15 cellular contexts compared by ENCODE assay signal in genomic region chr13:114121496-114122466, GRCh38. TPM values are rescaled to one million over a fixed set of nuclear protein-coding genes. Genes with fewer than 3 reads are reported as not detected.
A peak's percentile ranks its signal among the peaks of the same experiment; 100 is the strongest.
DNase-seq lines count a peak whose midpoint lies in the region; ATAC-seq and TF ChIP-seq lines count a peak whose summit lies in the region.
"Had no signal": no experiment of that assay in that cellular context is flagged by ENCODE, and none has a peak within 500 bp of the region (broad histone marks: within the 10 kb centered on the region; RNA-seq: fewer than 3 reads in every experiment).

No MANE protein-coding gene starts in this region.

- no peaks in the 10 kb centered on the region; the same call in 1 of the 2 replicates for H3K36me3 ChIP-seq in RWPE2 (ENCODE audit: low read depth)
- peaks cover 1% of the 10 kb centered on the region for H3K36me3 ChIP-seq in fibroblast of lung (ENCODE audit: control insufficient read depth, insufficient read depth, low read length)
- no peaks in the 10 kb centered on the region for H3K36me3 ChIP-seq in neural progenitor cell
- H3K36me3 ChIP-seq: ovary, thoracic aorta had no signal

- no peak for ATAC-seq in CD4-positive, alpha-beta T cell (ENCODE audit: poor library complexity)
- ATAC-seq in RWPE2 (ENCODE audit: low read depth) = no peak
- ATAC-seq in HG02840 (IDR thresholded peaks at IDR 0.05; ENCODE audit: low FRiP score, unreplicated experiment) = no peak
- ATAC-seq: body of pancreas had no signal

- H3K4me3 Mint-ChIP-seq in CD4-positive, alpha-beta T cell = peak overlapping the region; percentile 91
- H3K4me3 Mint-ChIP-seq in neural progenitor cell (no peak overlapping the region), endothelial cell (ENCODE audit: unreplicated experiment) (no peak overlapping the region)

- H3K36me3 Mint-ChIP-seq in CD4-positive, alpha-beta T cell (ENCODE audit: low read depth) = peaks cover 71% of the 10 kb centered on the region
- H3K36me3 Mint-ChIP-seq in neural progenitor cell (no peaks in the 10 kb centered on the region), endothelial cell (ENCODE audit: low read depth, unreplicated experiment) (peaks cover 8% of the 10 kb centered on the region)

- H3K27me3 ChIP-seq in CD4-positive, alpha-beta T cell (ENCODE audit: control insufficient read depth, insufficient read depth, low read length) = no peaks in the 10 kb centered on the region
- H3K27me3 ChIP-seq in RWPE2 (ENCODE audit: insufficient read depth, poor library complexity, severe bottlenecking) (no peaks in the 10 kb centered on the region), fibroblast of lung (ENCODE audit: control insufficient read depth, insufficient read depth, low read length) (no peaks in the 10 kb centered on the region), neural progenitor cell (peaks cover 8% of the 10 kb centered on the region)
- H3K27me3 ChIP-seq: body of pancreas, MG63, ovary had no signal

- no peak for DNase-seq in CD4-positive, alpha-beta T cell
- no peak for DNase-seq in RWPE2 (ENCODE audit: low spot score)
- no peak for DNase-seq in fibroblast of lung (ENCODE audit: low read depth in 2 of 2)
- DNase-seq in neural progenitor cell (ENCODE audit: low spot score) = peak; percentile 71
- DNase-seq in superior temporal gyrus (ENCODE audit: extremely low spot score) = no peak
- no peak for DNase-seq in activated effector memory CD4-positive, alpha-beta T cell treated with anti-CD3 and anti-CD28 coated beads, Interleukin-2, amount 50 U/mL, for 16 hours
- no peak for DNase-seq in endothelial cell (ENCODE audit: low spot score)
- DNase-seq: body of pancreas, MG63 had no signal

- H3K4me1 ChIP-seq in RWPE2 (ENCODE audit: insufficient read depth, poor library complexity, severe bottlenecking) (peaks cover 12% of the 10 kb centered on the region), fibroblast of lung (ENCODE audit: control insufficient read depth, extremely low read depth, insufficient read depth, low read length) (peaks cover 39% of the 10 kb centered on the region), neural progenitor cell (peaks cover 25% of the 10 kb centered on the region)

- H3K9me3 ChIP-seq in CD4-positive, alpha-beta T cell (ENCODE audit: control insufficient read depth, low read length) = no peaks in the 10 kb centered on the region
- H3K9me3 ChIP-seq in RWPE2 (ENCODE audit: severe bottlenecking) = no peaks in the 10 kb centered on the region
- H3K9me3 ChIP-seq in fibroblast of lung (ENCODE audit: control insufficient read depth, insufficient read depth, low read depth, low read length) = no peaks in the 10 kb centered on the region
- no peaks in the 10 kb centered on the region for H3K9me3 ChIP-seq in neural progenitor cell (ENCODE audit: low read depth)
- H3K9me3 ChIP-seq: body of pancreas, MG63, ovary, thoracic aorta had no signal

- CTCF ChIA-PET in CD4-positive, alpha-beta T cell (lab: Charles Lee) = no interaction called here

- no peak for TF ChIP-seq CTCF in CD4-positive, alpha-beta T cell (IDR thresholded peaks at IDR 0.05)
- no peak for TF ChIP-seq CTCF in RWPE2 (IDR thresholded peaks at IDR 0.05; ENCODE audit: poor library complexity, severe bottlenecking)
- no peak for TF ChIP-seq CTCF in fibroblast of lung (conservative IDR thresholded peaks at IDR 0.05 in 1 of 2, IDR thresholded peaks at IDR 0.05 in 1 of 2; ENCODE audit: low read depth in 1 of 2, low read length in 2 of 2)
- TF ChIP-seq CTCF in neural progenitor cell (IDR thresholded peaks at IDR 0.05) = no peak
- no peak for TF ChIP-seq CTCF in endothelial cell (IDR thresholded peaks at IDR 0.05; ENCODE audit: unreplicated experiment)

- no peak overlapping the region for H3K9ac ChIP-seq in fibroblast of lung (ENCODE audit: insufficient read depth, low read length)
- no peak overlapping the region for H3K9ac ChIP-seq in neural progenitor cell

- no peaks in the 10 kb centered on the region for H3K9me3 Mint-ChIP-seq in CD4-positive, alpha-beta T cell
- H3K9me3 Mint-ChIP-seq in neural progenitor cell = no peaks in the 10 kb centered on the region
- H3K9me3 Mint-ChIP-seq in endothelial cell (ENCODE audit: unreplicated experiment) = no peaks in the 10 kb centered on the region

- peaks cover 28% of the 10 kb centered on the region for H3F3A ChIP-seq in neural progenitor cell (ENCODE audit: low read depth)

- H3K4me2 ChIP-seq in fibroblast of lung (ENCODE audit: extremely low read depth, insufficient read depth, low read length) (peak overlapping the region; percentile 18), neural progenitor cell (peak overlapping the region; percentile 0)

- peaks cover 73% of the 10 kb centered on the region for H3K4me1 Mint-ChIP-seq in CD4-positive, alpha-beta T cell (ENCODE audit: low read depth)
- H3K4me1 Mint-ChIP-seq in neural progenitor cell (peaks cover 58% of the 10 kb centered on the region), endothelial cell (ENCODE audit: unreplicated experiment) (peaks cover 41% of the 10 kb centered on the region)

- POLR2A ChIA-PET in CD4-positive, alpha-beta T cell (lab: Charles Lee) = interaction anchor here (1.8 to 6.1 kb wide), 3 partner anchors 11 to 26 kb away, joined by 4 to 38 read pairs (median 18); no protein-coding TSS in a partner anchor

- H3K79me2 ChIP-seq in fibroblast of lung (ENCODE audit: control insufficient read depth, insufficient read depth, low read length) = peaks cover 75% of the 10 kb centered on the region
- H3K79me2 ChIP-seq in neural progenitor cell (ENCODE audit: low read depth) = no peaks in the 10 kb centered on the region

- no peaks in the 10 kb centered on the region for H3K27me3 Mint-ChIP-seq in CD4-positive, alpha-beta T cell
- H3K27me3 Mint-ChIP-seq in neural progenitor cell (ENCODE audit: insufficient read depth, low read depth) (peaks cover 5% of the 10 kb centered on the region), endothelial cell (ENCODE audit: unreplicated experiment) (peaks cover 19% of the 10 kb centered on the region)

- H3K4me3 ChIP-seq in RWPE2 (ENCODE audit: severe bottlenecking) (no peak overlapping the region), fibroblast of lung (replicated peaks in 1 of 4; ENCODE audit: control extremely low read depth in 1 of 4, insufficient read depth in 1 of 4, low read depth in 3 of 4, low read length in 4 of 4) (no peak overlapping the region), neural progenitor cell (no peak overlapping the region)
- H3K4me3 ChIP-seq: body of pancreas, MG63, ovary, thoracic aorta had no signal

- intact Hi-C loops in CD4-positive, alpha-beta T cell (cut with DNase I, micrococcal nuclease) = no loop called here

- H3K27ac ChIP-seq in CD4-positive, alpha-beta T cell (ENCODE audit: low read depth, low read length) = peak overlapping the region; percentile 48
- peak overlapping the region; percentile 41 for H3K27ac ChIP-seq in RWPE2 (ENCODE audit: poor library complexity, severe bottlenecking)
- H3K27ac ChIP-seq in fibroblast of lung (ENCODE audit: insufficient read depth, low read length) = peak overlapping the region; percentile 75
- H3K27ac ChIP-seq in neural progenitor cell = no peak overlapping the region
- H3K27ac ChIP-seq: body of pancreas had no signal

- H3K27ac Mint-ChIP-seq in CD4-positive, alpha-beta T cell = peak overlapping the region; percentile 94
- H3K27ac Mint-ChIP-seq in neural progenitor cell (no peak overlapping the region), endothelial cell (ENCODE audit: unreplicated experiment) (no peak overlapping the region)

- H2AFZ ChIP-seq in fibroblast of lung (ENCODE audit: low read length) = no peak overlapping the region
- H2AFZ ChIP-seq in neural progenitor cell (replicated peaks) = no peak overlapping the region

- H4K20me1 ChIP-seq in fibroblast of lung (ENCODE audit: control insufficient read depth, extremely low read depth, insufficient read depth, low read length) = no peaks in the 10 kb centered on the region
- peaks cover 5% of the 10 kb centered on the region for H4K20me1 ChIP-seq in neural progenitor cell (ENCODE audit: low read depth)

RNA-seq across cellular contexts. Expression of gene RASA3, which starts 10.6 kb away (rescaled TPM):
- total RNA-seq in CD4-positive, alpha-beta T cell = 100 to 1,000 TPM; 181 to 184 TPM
- total RNA-seq in fibroblast of lung = 21.6 and 26.6 TPM in 2 replicates
- 31.1 and 34.1 TPM in 2 replicates for polyA plus RNA-seq in fibroblast of lung
- polyA plus RNA-seq in fibroblast of lung (2012) = 32.0 and 32.4 TPM in 2 replicates
- 20.1 and 29.0 TPM in 2 replicates for polyA minus RNA-seq in fibroblast of lung (ENCODE audit: low replicate concordance)
- total RNA-seq in neural progenitor cell (ENCODE audit: low replicate concordance) = 2.9 and 6.0 TPM in 2 replicates
- 34.0 TPM for total RNA-seq in endothelial cell (ENCODE audit: unreplicated experiment)

RNA-seq across cellular contexts. Expression of gene CFAP97D2, which starts 57.3 kb away (rescaled TPM):
- total RNA-seq in CD4-positive, alpha-beta T cell = under 1 TPM; 0.47 to 0.52 TPM
- not detected in 2 replicates for total RNA-seq in fibroblast of lung
- not detected in 2 replicates for polyA plus RNA-seq in fibroblast of lung
- polyA plus RNA-seq in fibroblast of lung (2012) = not detected in 2 replicates
- polyA minus RNA-seq in fibroblast of lung (ENCODE audit: low replicate concordance) = not detected in 2 replicates
- total RNA-seq in neural progenitor cell (ENCODE audit: low replicate concordance) = not detected in 2 replicates
- not detected for total RNA-seq in endothelial cell (ENCODE audit: unreplicated experiment)
- total RNA-seq: body of pancreas, kidney epithelial cell, NCI-H460, SK-MEL-5, thoracic aorta had no signal
- polyA plus RNA-seq: ovary had no signal
